1 cellular context compared by ENCODE assay signal in the genomic region with DNA sequence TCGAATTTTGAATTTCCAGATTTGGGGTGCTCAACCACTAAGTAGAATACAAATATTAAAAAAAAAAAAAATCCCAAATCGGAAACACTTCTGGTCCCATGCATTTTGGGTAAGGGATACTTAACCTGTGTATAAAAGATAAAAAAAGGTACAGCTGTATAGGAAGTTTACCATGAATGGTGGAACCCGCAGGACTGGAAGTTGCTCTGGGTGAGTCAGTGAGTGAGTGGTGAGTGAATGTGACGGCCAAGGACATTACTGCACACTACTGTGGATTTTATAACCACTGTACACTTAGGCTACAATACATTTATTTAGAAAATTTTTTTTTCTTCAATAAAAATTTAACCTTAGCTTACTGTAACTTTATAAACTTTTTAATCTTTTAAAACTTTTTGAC.
TF ChIP-seq lines count a peak whose summit lies in the region.

No MANE protein-coding gene starts in this region.

TF ChIP-seq in IMR-90, 13 proteins besides CTCF, POLR2A, EP300 and RAD21:
- TF ChIP-seq MAFK (IDR thresholded peaks at IDR 0.05; ENCODE audit: low read depth, low read length) (no peak), FOS (IDR thresholded peaks at IDR 0.05; ENCODE audit: low read depth, low read length) (peak; percentile 23; the same call in 1 of the 2 replicates)
